ENCODE assay signal across 8 cellular contexts in genomic region chr3:182682263-182683229, GRCh38.
A peak's percentile ranks its signal among the peaks of the same experiment; 100 is the strongest.
DNase-seq lines count a peak whose midpoint lies in the region; ATAC-seq lines count a peak whose summit lies in the region.

No MANE protein-coding gene starts in this region.

- peak; percentile 91 for ATAC-seq in HG02759 (IDR thresholded peaks at IDR 0.05; ENCODE audit: unreplicated experiment)

- peak; percentile 62 to 68 for DNase-seq in NCI-H2081 (lab: John Stamatoyannopoulos, UW)
- DNase-seq in NCI-H2081 treated with DMSO at 0.1 percent for 48 hours (lab: John Stamatoyannopoulos, UW): no peak
- peak; percentile 50 for DNase-seq in NCI-H2029 treated with DMSO at 0.1 percent for 48 hours (lab: John Stamatoyannopoulos, UW)
- DNase-seq in activated CD4-positive, alpha-beta T cell treated with anti-CD3 and anti-CD28 coated beads, Interleukin-2, amount 50 U/mL, for 1 hour: peak; percentile 41
- DNase-seq in ecto neural progenitor cell (ENCODE audit: low spot score): peak; percentile 85
- peak; percentile 60 for DNase-seq in medulla oblongata (ENCODE audit: extremely low spot score)
- DNase-seq in stimulated activated CD8-positive, alpha-beta memory T cell treated with anti-CD3 and anti-CD28 coated beads, Interleukin-2, amount 100 ng/mL, for 48 hours (ENCODE audit: low read depth in 2 of 2): peak; percentile 48 to 67
